Comparison of ENCODE assay signal across 16 cellular contexts in the genomic region with DNA sequence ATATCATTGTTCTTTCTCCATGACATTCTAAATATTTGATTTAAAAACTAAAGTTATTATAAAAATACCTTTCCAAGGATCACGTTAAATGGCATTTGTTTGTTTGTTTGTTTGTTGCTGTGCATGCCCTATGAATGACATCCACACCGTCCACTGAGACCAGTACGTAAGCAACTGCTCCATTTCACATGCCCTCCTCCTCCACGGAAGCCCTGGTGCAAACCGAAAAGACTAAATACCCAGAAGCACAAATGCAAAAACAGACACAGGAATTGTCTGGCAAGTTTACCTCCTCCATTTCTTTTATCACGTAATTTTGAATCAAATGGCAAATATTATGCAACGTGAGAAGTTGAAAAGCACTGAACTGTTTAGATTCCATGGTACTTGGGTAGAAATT. TPM values are rescaled to one million over a fixed set of nuclear protein-coding genes. Genes with fewer than 3 reads are reported as not detected.
DNase-seq lines count a peak whose midpoint lies in the region; ATAC-seq and TF ChIP-seq lines count a peak whose summit lies in the region.
"Had no signal": no experiment of that assay in that cellular context is flagged by ENCODE, and none has a peak within 500 bp of the region (broad histone marks: within the 10 kb centered on the region; RNA-seq: fewer than 3 reads in every experiment).

No MANE protein-coding gene starts in this region.

- peaks cover 64 to 91% (median 76%) of the 10 kb centered on the region in 4 donors for H3K4me1 Mint-ChIP-seq in CD4-positive, alpha-beta memory T cell
- peaks cover 59% of the 10 kb centered on the region for H3K4me1 Mint-ChIP-seq in endodermal cell

- POLR2A ChIA-PET in CD4-positive, alpha-beta memory T cell (lab: Charles Lee; ENCODE audit: partially characterized antibody), result no interaction called here

- H3K27me3 Mint-ChIP-seq in CD4-positive, alpha-beta memory T cell, result no peaks in the 10 kb centered on the region
- no peaks in the 10 kb centered on the region for H3K27me3 Mint-ChIP-seq in endodermal cell (ENCODE audit: insufficient read depth)

- peak overlapping the region; percentile 56 for H3K4me2 ChIP-seq in Karpas-422 (ENCODE audit: low read depth, low read length, poor library complexity, severe bottlenecking)

- H3K27ac ChIP-seq in CD4-positive, alpha-beta memory T cell (ENCODE audit: low read depth, low read length), result no peak overlapping the region
- H3K27ac ChIP-seq in Karpas-422 (ENCODE audit: low read length), result peak overlapping the region; percentile 37; the same call in 1 of the 2 replicates
- H3K27ac ChIP-seq in endodermal cell (ENCODE audit: low read depth, low read length), result no peak overlapping the region
- H3K27ac ChIP-seq in psoas muscle, result peak overlapping the region; percentile 81
- H3K27ac ChIP-seq in prostate gland, result no peak overlapping the region

- no peaks in the 10 kb centered on the region for H3K36me3 ChIP-seq in CD4-positive, alpha-beta memory T cell (ENCODE audit: insufficient read depth, low read length)
- H3K36me3 ChIP-seq in Karpas-422 (ENCODE audit: insufficient read depth, low read length) (no peaks in the 10 kb centered on the region), endodermal cell (ENCODE audit: control insufficient read depth, insufficient read depth, low read length) (no peaks in the 10 kb centered on the region), psoas muscle (ENCODE audit: insufficient read depth in 1 of 2, low read depth in 1 of 2) (peaks cover 0 to 8% of the 10 kb centered on the region in 2 donors), prostate gland (no peaks in the 10 kb centered on the region)
- H3K36me3 ChIP-seq: colonic mucosa had no signal

- no peaks in the 10 kb centered on the region for H4K20me1 ChIP-seq in Karpas-422 (ENCODE audit: insufficient read depth, low read depth, low read length)

- H3K9ac ChIP-seq in Karpas-422 (ENCODE audit: low read length) (no peak overlapping the region), endodermal cell (ENCODE audit: extremely low read depth, low read length, poor library complexity, severe bottlenecking) (no peak overlapping the region)

- CTCF ChIA-PET in CD4-positive, alpha-beta memory T cell (lab: Charles Lee; ENCODE audit: partially characterized antibody), result no interaction called here

- H3K9me3 ChIP-seq in CD4-positive, alpha-beta memory T cell (ENCODE audit: control insufficient read depth in 1 of 2, low read length in 2 of 2), result no peaks in the 10 kb centered on the region
- H3K9me3 ChIP-seq in Karpas-422 (ENCODE audit: low read length), result no peaks in the 10 kb centered on the region
- H3K9me3 ChIP-seq in endodermal cell (ENCODE audit: control insufficient read depth, low read length), result no peaks in the 10 kb centered on the region
- no peaks in the 10 kb centered on the region for H3K9me3 ChIP-seq in psoas muscle
- no peaks in the 10 kb centered on the region for H3K9me3 ChIP-seq in prostate gland
- H3K9me3 ChIP-seq: colonic mucosa had no signal

- H3K4me3 ChIP-seq in CD4-positive, alpha-beta memory T cell (ENCODE audit: low read length in 2 of 2), result no peak overlapping the region
- H3K4me3 ChIP-seq in Karpas-422 (ENCODE audit: low read length) (no peak overlapping the region), endodermal cell (ENCODE audit: low read length) (no peak overlapping the region), psoas muscle (no peak overlapping the region), prostate gland (no peak overlapping the region)
- H3K4me3 ChIP-seq: colonic mucosa had no signal

- peaks cover 20 to 44% of the 10 kb centered on the region in 2 donors for H3K36me3 Mint-ChIP-seq in CD4-positive, alpha-beta memory T cell
- peaks cover under 1% of the 10 kb centered on the region for H3K36me3 Mint-ChIP-seq in endodermal cell (ENCODE audit: low read depth)

- H3K27me3 ChIP-seq in CD4-positive, alpha-beta memory T cell (ENCODE audit: insufficient read depth, low read length), result no peaks in the 10 kb centered on the region
- H3K27me3 ChIP-seq in Karpas-422 (ENCODE audit: low read length), result no peaks in the 10 kb centered on the region
- no peaks in the 10 kb centered on the region for H3K27me3 ChIP-seq in endodermal cell (ENCODE audit: control insufficient read depth, insufficient read depth, low read length, poor library complexity, severe bottlenecking)
- H3K27me3 ChIP-seq in psoas muscle (ENCODE audit: insufficient read depth in 3 of 3, low read length in 2 of 3), result no peaks in the 10 kb centered on the region
- no peaks in the 10 kb centered on the region for H3K27me3 ChIP-seq in prostate gland (replicated peaks; ENCODE audit: insufficient read depth)
- H3K27me3 ChIP-seq: colonic mucosa had no signal

- peaks cover 77% of the 10 kb centered on the region for H3K79me2 ChIP-seq in Karpas-422 (ENCODE audit: low read length)

- no peak overlapping the region for H2AFZ ChIP-seq in Karpas-422 (ENCODE audit: low read length)

- no peaks in the 10 kb centered on the region for H3K9me2 ChIP-seq in Karpas-422 (replicated peaks; ENCODE audit: insufficient read depth, low read length)

- intact Hi-C loops in CD4-positive, alpha-beta memory T cell (cut with micrococcal nuclease), result no loop called here
- intact Hi-C loops in psoas muscle (cut with DNase I), result no loop called here
- intact Hi-C loops in prostate gland (cut with DNase I), result no loop called here

- TF ChIP-seq POLR2A in prostate gland (IDR thresholded peaks at IDR 0.05), result no peak

- peak overlapping the region in 5 of 7 donors; percentile 5 to 61 (median 29) for H3K27ac Mint-ChIP-seq in CD4-positive, alpha-beta memory T cell
- no peak overlapping the region for H3K27ac Mint-ChIP-seq in endodermal cell

- H3K9me3 Mint-ChIP-seq in CD4-positive, alpha-beta memory T cell, result no peaks in the 10 kb centered on the region
- H3K9me3 Mint-ChIP-seq in endodermal cell, result no peaks in the 10 kb centered on the region
- H3K9me3 Mint-ChIP-seq: T-helper 1 cell treated with Interleukin-12 subunit alpha and Interleukin-12 subunit beta and Interleukin-4 antibody, amounts not matched to agents 30 μg/mL and 1 μg/mL, for 36 hours had no signal

- TF ChIP-seq CTCF in endodermal cell (conservative IDR thresholded peaks at IDR 0.05) (no peak), psoas muscle (IDR thresholded peaks at IDR 0.05) (no peak), prostate gland (IDR thresholded peaks at IDR 0.05) (no peak)

- WGBS in endodermal cell (ENCODE audit: insufficient coverage in 1 of 2, insufficient read length in 1 of 2), 2 experiments, result 94 to 100% methylated on average over 3 to 7 of the region's 7 CpGs
- 20 to 38% (median 28%) methylated on average over 7 of the region's 7 CpGs for WGBS in psoas muscle, 3 donors
- 45% methylated on average over 7 of the region's 7 CpGs for WGBS in prostate gland

- ATAC-seq in psoas muscle, result peak in 1 of 4 donors; percentile 51

- H3K4me3 Mint-ChIP-seq in CD4-positive, alpha-beta memory T cell, result peak overlapping the region in 1 of 8 donors; percentile 14
- no peak overlapping the region for H3K4me3 Mint-ChIP-seq in endodermal cell
- H3K4me3 Mint-ChIP-seq: T-helper 1 cell treated with Interleukin-12 subunit alpha and Interleukin-12 subunit beta and Interleukin-4 antibody, amounts not matched to agents 30 μg/mL and 1 μg/mL, for 36 hours had no signal

- peaks cover 84% of the 10 kb centered on the region for H3K4me1 ChIP-seq in CD4-positive, alpha-beta memory T cell (ENCODE audit: insufficient read depth, low read length)
- H3K4me1 ChIP-seq in Karpas-422 (ENCODE audit: low read length) (peaks cover 51% of the 10 kb centered on the region), endodermal cell (ENCODE audit: control insufficient read depth, insufficient read depth, low read length) (peaks cover 11% of the 10 kb centered on the region), psoas muscle (peaks cover 87% of the 10 kb centered on the region), prostate gland (replicated peaks) (peaks cover 6% of the 10 kb centered on the region)
- H3K4me1 ChIP-seq: colonic mucosa had no signal

- no peak for DNase-seq in CD4-positive, alpha-beta memory T cell
- no peak for DNase-seq in Karpas-422
- DNase-seq in endodermal cell, result peak; percentile 17
- DNase-seq in psoas muscle, result no peak
- DNase-seq in NCI-H510A treated with DMSO at 0.1 percent for 48 hours (lab: John Stamatoyannopoulos, UW), result no peak
- no peak for DNase-seq in prostate gland (ENCODE audit: low spot score)
- no peak for DNase-seq in NCI-H1694 treated with DMSO at 0.1 percent for 48 hours (lab: John Stamatoyannopoulos, UW)
- no peak for DNase-seq in NCI-H1436 (lab: John Stamatoyannopoulos, UW)
- DNase-seq: activated CD4-positive, CD25-positive, alpha-beta regulatory T cell treated with anti-CD3 and anti-CD28 coated beads, Interleukin-2, amount 50 U/mL, for 72 hours; colonic mucosa; kidney; NCI-H2029; NCI-H82; posterior cingulate gyrus; stimulated activated CD4-positive, alpha-beta T cell treated with anti-CD3 and anti-CD28 coated beads, Interleukin-12 subunit alpha, Interleukin-12 subunit beta, amount 100 ng/mL, for 4 hours had no signal

RNA-seq across cellular contexts. Expression of a gene that starts 23.6 kb away (rescaled TPM):
- total RNA-seq in CD4-positive, alpha-beta memory T cell, result 10 to 100 TPM; 66.7 to 70.4 TPM
- 10 to 100 TPM; 72.6 to 87.2 TPM for polyA plus RNA-seq in CD4-positive, alpha-beta memory T cell
- total RNA-seq in Karpas-422 (2014; rRNA removed; shearing (Covaris generic); ENCODE audit: low replicate concordance), result 29.8 and 35.5 TPM in 2 replicates
- total RNA-seq in endodermal cell (10 to 100 TPM; 17.3 to 24.6 TPM), psoas muscle (10 to 100 TPM; 14.6 to 23.4 (median 16.3) TPM), prostate gland (10 to 100 TPM; 40.7 to 49.9 TPM)
- 9.1 TPM for polyA plus RNA-seq in endodermal cell (2013, experiment 1 of 2)
- 9.0 TPM for polyA plus RNA-seq in endodermal cell (2013, experiment 2 of 2)
- 10 to 100 TPM in 2 of 3 donors, 1 to 10 TPM in 1; 6.7 to 28.9 (median 21.1) TPM for polyA plus RNA-seq in psoas muscle

Comparison
In these comparisons a context has a peak if more than half of its experiments do, and no peak if none do; other contexts are left out.
1. H3K27ac ChIP-seq: peak in Karpas-422 (single experiment) and psoas muscle (single experiment); none in CD4-positive, alpha-beta memory T cell (single experiment), endodermal cell (single experiment) and prostate gland (0 of 2).